14 cellular contexts compared by ENCODE assay signal in the genomic region with DNA sequence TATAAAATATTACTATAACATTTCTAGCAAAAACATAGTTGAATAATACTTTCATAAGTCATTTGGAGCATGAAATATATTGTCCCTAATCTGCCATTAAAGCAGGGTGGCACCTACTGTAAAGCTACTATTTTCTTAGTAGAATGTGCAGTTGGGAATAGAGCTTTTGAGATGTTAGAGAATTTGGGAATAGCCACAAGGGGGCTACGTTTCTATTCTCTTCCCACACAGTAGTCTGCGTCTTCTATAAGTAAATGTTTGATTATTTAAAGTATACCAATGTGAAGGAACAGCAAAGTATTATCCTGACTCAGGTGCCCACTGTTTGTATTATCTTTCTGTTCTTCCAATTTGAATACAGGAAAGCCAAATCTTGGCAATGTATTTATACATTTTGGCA.
DNase-seq lines count a peak whose midpoint lies in the region; ATAC-seq, FAIRE-seq and TF ChIP-seq lines count a peak whose summit lies in the region.
"Had no signal": no experiment of that assay in that cellular context is flagged by ENCODE, and none has a peak within 500 bp of the region (broad histone marks: within the 10 kb centered on the region; RNA-seq: fewer than 3 reads in every experiment).

No MANE protein-coding gene starts in this region.

- DNase-seq in HepG2 (ENCODE audit: low spot score) (no peak), right lobe of liver (no peak), foreskin fibroblast (peak in 1 of 2 donors; percentile 20), NOMO-1 (lab: John Stamatoyannopoulos, UW; ENCODE audit: unreplicated experiment in 2 of 2) (no peak), tibial artery (no peak)
- DNase-seq in stimulated activated CD4-positive, alpha-beta T cell treated with anti-CD3 and anti-CD28 coated beads, Interleukin-4, amount 100 ng/mL, for 24 hours: no peak
- DNase-seq: activated B cell treated with CpG ODN at 0.5 μM for 24 hours; activated naive CD4-positive, alpha-beta T cell treated with anti-CD3 and anti-CD28 coated beads, Interleukin-2, amount 10 ng/mL, durations not matched to agents 7 days and 5 days; DMS153 had no signal

- no peak overlapping the region for H3K9ac ChIP-seq in HepG2 (ENCODE audit: insufficient read depth, low read depth, low read length)

- no peak for TF ChIP-seq CTCF in HepG2 (CRISPR knock-in tag; IDR thresholded peaks at IDR 0.05)
- no peak for TF ChIP-seq CTCF in right lobe of liver (IDR thresholded peaks at IDR 0.05)
- peak; percentile 67 for TF ChIP-seq CTCF in VCaP (conservative IDR thresholded peaks at IDR 0.05)
- peak; percentile 13 for TF ChIP-seq CTCF in foreskin fibroblast (IDR thresholded peaks at IDR 0.05; ENCODE audit: low read depth, low read length)
- no peak for TF ChIP-seq CTCF in tibial artery (IDR thresholded peaks at IDR 0.05)

- no peaks in the 10 kb centered on the region for H3K79me2 ChIP-seq in HepG2 (ENCODE audit: insufficient read depth, low read length)

- TF ChIP-seq EP300 in HepG2 (IDR thresholded peaks at IDR 0.05; ENCODE audit: low read depth in 2 of 2, low read length in 2 of 2) (no peak), HepG2 (CRISPR knock-in tag; IDR thresholded peaks at IDR 0.05; ENCODE audit: borderline replicate concordance) (no peak)

- intact Hi-C loops in HepG2 (cut with micrococcal nuclease; ENCODE audit: unreplicated experiment): loop anchor here (1.0 kb wide), 2 partner anchors 118 to 207 kb away; no protein-coding TSS in a partner anchor
- intact Hi-C loops in right lobe of liver (cut with DNase I): no loop called here
- intact Hi-C loops in tibial artery (cut with DNase I; ENCODE audit: low total_unique reads): no loop called here

- H3K27me3 ChIP-seq in HepG2 (ENCODE audit: control insufficient read depth in 1 of 2, insufficient read depth in 2 of 2, low read length in 2 of 2): no peaks in the 10 kb centered on the region
- H3K27me3 ChIP-seq in right lobe of liver: no peaks in the 10 kb centered on the region
- H3K27me3 ChIP-seq in tibial artery: no peaks in the 10 kb centered on the region
- H3K27me3 ChIP-seq: neutrophil had no signal

- POLR2A ChIA-PET in HepG2 (lab: Yijun Ruan, JAX): no interaction called here

- 2% methylated on average over 2 of the region's 2 CpGs for WGBS in HepG2 (ENCODE audit: low lambda C conversion rate)
- 11% methylated on average over 2 of the region's 2 CpGs for WGBS in right lobe of liver (ENCODE audit: insufficient coverage, low coverage, low lambda C conversion rate, missing lambda C conversion rate)

- CTCF ChIA-PET in HepG2 (lab: Yijun Ruan, JAX; ENCODE audit: low intra/inter-chr PET ratio, low total read pairs): interaction anchor here (1.2 kb wide), 1 partner anchor 492 kb away, joined by 3 read pairs; no protein-coding TSS in a partner anchor

- H3K36me3 ChIP-seq in HepG2 (replicated peaks in 1 of 2; ENCODE audit: control insufficient read depth in 1 of 2, insufficient read depth in 2 of 2, low read length in 2 of 2) (no peaks in the 10 kb centered on the region), right lobe of liver (no peaks in the 10 kb centered on the region), tibial artery (no peaks in the 10 kb centered on the region)
- H3K36me3 ChIP-seq: neutrophil had no signal

- no TSS peak for BruUV-seq in HepG2 (replicated peaks; lab: Mats Ljungman, UMichigan)

- no peak for TF ChIP-seq RAD21 in HepG2 (CRISPR knock-in tag; IDR thresholded peaks at IDR 0.05)

- in situ Hi-C loops in HepG2 (cut with HindIII; ENCODE audit: extremely low pct_ligation_motif_present, low pct_unique_long_range_greater_than_20kb): no loop called here

- no peaks in the 10 kb centered on the region for H4K20me1 ChIP-seq in HepG2 (ENCODE audit: insufficient read depth, low read length)

- ATAC-seq in HepG2: peak; percentile 39; the same call in 1 of the 3 replicates
- no peak for ATAC-seq in right lobe of liver
- ATAC-seq in GM18520 (IDR thresholded peaks at IDR 0.05; ENCODE audit: unreplicated experiment): no peak

- H3K4me1 ChIP-seq in HepG2 (ENCODE audit: insufficient read depth, low read length) (no peaks in the 10 kb centered on the region), right lobe of liver (no peaks in the 10 kb centered on the region), tibial artery (peaks cover 0 to 16% (median 4%) of the 10 kb centered on the region in 4 donors)

- no peak overlapping the region for H3K27ac ChIP-seq in HepG2 (ENCODE audit: extremely low read length, insufficient read depth, low read length)
- H3K27ac ChIP-seq in right lobe of liver: no peak overlapping the region
- H3K27ac ChIP-seq in VCaP: no peak overlapping the region
- H3K27ac ChIP-seq in tibial artery: no peak overlapping the region
- H3K27ac ChIP-seq: epithelial cell of prostate, neutrophil had no signal

- TF ChIP-seq POLR2A in HepG2 (IDR thresholded peaks at IDR 0.05; ENCODE audit: insufficient read depth in 1 of 2, low read depth in 2 of 2, low read length in 2 of 2) (no peak), right lobe of liver (IDR thresholded peaks at IDR 0.05) (no peak)

- no peak overlapping the region for H3K4me2 ChIP-seq in HepG2 (ENCODE audit: low read depth, low read length)

- H3K9me3 ChIP-seq in HepG2 (ENCODE audit: low read length): no peaks in the 10 kb centered on the region
- no peaks in the 10 kb centered on the region for H3K9me3 ChIP-seq in right lobe of liver
- no peaks in the 10 kb centered on the region for H3K9me3 ChIP-seq in tibial artery
- H3K9me3 ChIP-seq: neutrophil had no signal

- H3K4me3 ChIP-seq in HepG2 (replicated peaks in 1 of 3; ENCODE audit: insufficient read depth in 1 of 3, low read depth in 2 of 3, low read length in 3 of 3) (no peak overlapping the region), right lobe of liver (no peak overlapping the region), foreskin fibroblast (ENCODE audit: low read depth in 1 of 2, low read length in 2 of 2) (no peak overlapping the region), tibial artery (no peak overlapping the region)
- H3K4me3 ChIP-seq: lung had no signal

- FAIRE-seq in HepG2 (lab: Jason Lieb, UNC): no peak

- no peak overlapping the region for H2AFZ ChIP-seq in HepG2 (ENCODE audit: low read length)

TF ChIP-seq in HepG2, 621 proteins besides CTCF, POLR2A, EP300 and RAD21:
- TF ChIP-seq GABPA (IDR thresholded peaks at IDR 0.05; ENCODE audit: low read depth, low read length): no peak
- TF ChIP-seq GABPA (CRISPR knock-in tag; IDR thresholded peaks at IDR 0.05; ENCODE audit: low read depth): no peak
- TF ChIP-seq POLR2G (IDR thresholded peaks at IDR 0.05; ENCODE audit: low read depth, low read length): no peak
- no peak for TF ChIP-seq ZNF317 (CRISPR knock-in tag; IDR thresholded peaks at IDR 0.05)
- no peak for TF ChIP-seq ZFP36 (IDR thresholded peaks at IDR 0.05; ENCODE audit: borderline replicate concordance, low read depth, low read length, partially characterized antibody)

Comparison
In these comparisons a context has a peak if more than half of its experiments do, and no peak if none do; other contexts are left out.
1. CTCF ChIP-seq: peak in VCaP (single experiment) and foreskin fibroblast (single experiment); none in HepG2 (single experiment), right lobe of liver (0 of 4) and tibial artery (0 of 2).